In genomic region chr10:35639651-35640311, GRCh38 we compare ENCODE assay signal across 9 cellular contexts. TPM values are rescaled to one million over a fixed set of nuclear protein-coding genes. Genes with fewer than 3 reads are reported as not detected.
DNase-seq lines count a peak whose midpoint lies in the region; ATAC-seq and TF ChIP-seq lines count a peak whose summit lies in the region.
"Had no signal": no experiment of that assay in that cellular context is flagged by ENCODE, and none has a peak within 500 bp of the region (broad histone marks: within the 10 kb centered on the region; RNA-seq: fewer than 3 reads in every experiment).

No MANE protein-coding gene starts in this region.

- H3K27ac Mint-ChIP-seq in activated naive CD8-positive, alpha-beta T cell treated with anti-CD3 and anti-CD28 coated beads, Interleukin-2, amount 10 ng/mL, durations not matched to agents 7 days and 5 days = no peak overlapping the region
- no peak overlapping the region for H3K27ac Mint-ChIP-seq in stimulated activated naive CD8-positive, alpha-beta T cell treated with anti-CD3 and anti-CD28 coated beads, Interleukin-15, Interleukin-2, amounts not matched to agents 100 ng/mL and 50 ng/mL, for 24 hours

- H3K36me3 Mint-ChIP-seq in activated naive CD8-positive, alpha-beta T cell treated with anti-CD3 and anti-CD28 coated beads, Interleukin-2, amount 10 ng/mL, durations not matched to agents 7 days and 5 days = no peaks in the 10 kb centered on the region
- no peaks in the 10 kb centered on the region for H3K36me3 Mint-ChIP-seq in stimulated activated naive CD8-positive, alpha-beta T cell treated with anti-CD3 and anti-CD28 coated beads, Interleukin-15, Interleukin-2, amounts not matched to agents 100 ng/mL and 50 ng/mL, for 24 hours (ENCODE audit: low read depth)

- DNase-seq in NCI-H1105 treated with DMSO at 0.1 percent for 48 hours (lab: John Stamatoyannopoulos, UW) (peak; percentile 39), NCI-H1105 (lab: John Stamatoyannopoulos, UW) (no peak), NCI-H1436 (lab: John Stamatoyannopoulos, UW) (no peak), GM10266 (ENCODE audit: extremely low spot score) (no peak)
- DNase-seq in activated naive CD8-positive, alpha-beta T cell treated with anti-CD3 and anti-CD28 coated beads, Interleukin-2, amount 10 ng/mL, durations not matched to agents 7 days and 5 days = peak; percentile 35

- no peak overlapping the region for H3K9ac ChIP-seq in iPS-20b (ENCODE audit: low read depth, low read length)

- peaks cover 25% of the 10 kb centered on the region; the same call in 1 of the 2 replicates for H3K4me1 ChIP-seq in iPS-20b (ENCODE audit: insufficient read depth, low read length)

- POLR2A ChIA-PET in activated naive CD8-positive, alpha-beta T cell treated with anti-CD3 and anti-CD28 coated beads, Interleukin-2, amount 10 ng/mL, durations not matched to agents 7 days and 5 days (lab: Charles Lee) = no interaction called here

- peaks cover 35% of the 10 kb centered on the region for H3K27me3 ChIP-seq in iPS-20b (ENCODE audit: insufficient read depth, low read length)

- TF ChIP-seq CTCF in GM10266 (IDR thresholded peaks at IDR 0.05; ENCODE audit: control insufficient read depth, insufficient read depth, low read depth, missing control alignments) = no peak

- ATAC-seq in activated naive CD8-positive, alpha-beta T cell treated with anti-CD3 and anti-CD28 coated beads, Interleukin-2, amount 10 ng/mL, durations not matched to agents 7 days and 5 days (ENCODE audit: low read depth) = no peak
- no peak for ATAC-seq in HG03520 (IDR thresholded peaks at IDR 0.05; ENCODE audit: unreplicated experiment)

- no peak overlapping the region for H3K27ac ChIP-seq in iPS-20b (ENCODE audit: low read length)

- no peaks in the 10 kb centered on the region for H3K9me3 Mint-ChIP-seq in activated naive CD8-positive, alpha-beta T cell treated with anti-CD3 and anti-CD28 coated beads, Interleukin-2, amount 10 ng/mL, durations not matched to agents 7 days and 5 days
- no peaks in the 10 kb centered on the region for H3K9me3 Mint-ChIP-seq in stimulated activated naive CD8-positive, alpha-beta T cell treated with anti-CD3 and anti-CD28 coated beads, Interleukin-15, Interleukin-2, amounts not matched to agents 100 ng/mL and 50 ng/mL, for 24 hours

- H3K4me3 Mint-ChIP-seq in activated naive CD8-positive, alpha-beta T cell treated with anti-CD3 and anti-CD28 coated beads, Interleukin-2, amount 10 ng/mL, durations not matched to agents 7 days and 5 days = peak overlapping the region; percentile 45
- H3K4me3 Mint-ChIP-seq in stimulated activated naive CD8-positive, alpha-beta T cell treated with anti-CD3 and anti-CD28 coated beads, Interleukin-15, Interleukin-2, amounts not matched to agents 100 ng/mL and 50 ng/mL, for 24 hours = peak overlapping the region; percentile 63

- H3K4me1 Mint-ChIP-seq in activated naive CD8-positive, alpha-beta T cell treated with anti-CD3 and anti-CD28 coated beads, Interleukin-2, amount 10 ng/mL, durations not matched to agents 7 days and 5 days = peaks cover 10% of the 10 kb centered on the region
- H3K4me1 Mint-ChIP-seq in stimulated activated naive CD8-positive, alpha-beta T cell treated with anti-CD3 and anti-CD28 coated beads, Interleukin-15, Interleukin-2, amounts not matched to agents 100 ng/mL and 50 ng/mL, for 24 hours (ENCODE audit: low read depth) = peaks cover 34% of the 10 kb centered on the region

- H3K36me3 ChIP-seq in iPS-20b (ENCODE audit: insufficient read depth, low read depth, low read length) = no peaks in the 10 kb centered on the region

- no peaks in the 10 kb centered on the region for H3K9me3 ChIP-seq in iPS-20b (ENCODE audit: insufficient read depth, low read depth, low read length)

- H3K4me3 ChIP-seq in iPS-20b (ENCODE audit: low read length) = peak overlapping the region; percentile 61

- H3K27me3 Mint-ChIP-seq in activated naive CD8-positive, alpha-beta T cell treated with anti-CD3 and anti-CD28 coated beads, Interleukin-2, amount 10 ng/mL, durations not matched to agents 7 days and 5 days = peaks cover 63% of the 10 kb centered on the region
- peaks cover 71% of the 10 kb centered on the region for H3K27me3 Mint-ChIP-seq in stimulated activated naive CD8-positive, alpha-beta T cell treated with anti-CD3 and anti-CD28 coated beads, Interleukin-15, Interleukin-2, amounts not matched to agents 100 ng/mL and 50 ng/mL, for 24 hours

RNA-seq across cellular contexts. Expression of gene FZD8, which starts 2.3 kb away (rescaled TPM):
- total RNA-seq in activated naive CD8-positive, alpha-beta T cell treated with anti-CD3 and anti-CD28 coated beads, Interleukin-2, amount 10 ng/mL, durations not matched to agents 7 days and 5 days = under 1 TPM; 0.28 to 0.42 TPM

RNA-seq across cellular contexts. Expression of gene GJD4, which starts 34.6 kb away (rescaled TPM):
- total RNA-seq in activated naive CD8-positive, alpha-beta T cell treated with anti-CD3 and anti-CD28 coated beads, Interleukin-2, amount 10 ng/mL, durations not matched to agents 7 days and 5 days = not detected
- total RNA-seq: left colon had no signal

Comparison
In these comparisons a context has a peak if more than half of its experiments do, and no peak if none do; other contexts are left out.
1. DNase-seq: peak in NCI-H1105 treated with DMSO at 0.1 percent for 48 hours (single experiment) and activated naive CD8-positive, alpha-beta T cell treated with anti-CD3 and anti-CD28 coated beads, Interleukin-2, amount 10 ng/mL, durations not matched to agents 7 days and 5 days (single experiment); none in NCI-H1105 (single experiment), NCI-H1436 (single experiment) and GM10266 (single experiment).